Comparison of ENCODE assay signal across 8 cellular contexts in the genomic region with DNA sequence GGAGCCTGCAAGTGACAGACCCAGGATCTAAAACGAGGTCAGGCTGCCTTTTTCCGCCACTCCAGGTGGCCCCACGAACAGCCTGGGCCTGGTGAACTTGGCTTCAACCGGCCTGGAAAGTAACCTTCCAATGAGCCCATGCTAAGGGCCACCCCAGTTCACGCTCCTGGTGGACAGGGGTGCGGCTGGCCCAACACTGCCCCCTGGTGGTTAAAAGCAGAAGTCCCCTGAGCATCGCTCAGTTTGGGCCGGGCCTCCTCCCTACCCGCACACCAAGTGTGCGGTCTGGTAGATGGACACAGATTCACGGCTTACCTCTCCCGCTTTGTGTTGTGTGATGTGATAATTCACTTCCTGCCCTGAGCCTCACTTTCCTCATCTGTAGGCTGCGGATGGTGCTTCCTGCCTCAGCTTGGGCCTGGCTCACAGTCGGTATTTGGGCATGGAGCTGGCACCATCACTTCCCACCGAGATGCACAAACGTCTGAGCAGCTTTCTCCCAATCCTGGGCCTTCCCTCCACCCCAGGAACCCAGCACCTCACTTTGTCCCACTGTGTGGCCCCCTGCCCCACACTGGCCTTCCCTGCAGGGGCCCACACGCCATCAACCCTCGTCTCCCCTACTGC. TPM values are rescaled to one million over a fixed set of nuclear protein-coding genes. Genes with fewer than 3 reads are reported as not detected.
A peak's percentile ranks its signal among the peaks of the same experiment; 100 is the strongest.
DNase-seq lines count a peak whose midpoint lies in the region; ATAC-seq and TF ChIP-seq lines count a peak whose summit lies in the region.

No MANE protein-coding gene starts in this region.

- no peak overlapping the region for H3K4me3 ChIP-seq in Panc1 (ENCODE audit: low read depth in 2 of 2, low read length in 2 of 2)
- H3K4me3 ChIP-seq in fibroblast of the aortic adventitia (ENCODE audit: low read depth, low read length): no peak overlapping the region
- H3K4me3 ChIP-seq in neutrophil (ENCODE audit: low read depth in 1 of 2, low read length in 1 of 2): no peak overlapping the region

- no peaks in the 10 kb centered on the region for H3K4me1 ChIP-seq in Panc1 (ENCODE audit: control insufficient read depth, insufficient read depth, low read length)
- no peaks in the 10 kb centered on the region for H3K4me1 ChIP-seq in neutrophil (ENCODE audit: control insufficient read depth in 1 of 2, insufficient read depth in 1 of 2, low read depth in 1 of 2, low read length in 1 of 2)

- CTCF ChIA-PET in Panc1 (lab: Charles Lee): interaction anchor here (0.6 to 0.9 kb wide), 6 partner anchors 10 to 1459 kb away, joined by 3 to 10 read pairs (median 4); no protein-coding TSS in a partner anchor

- POLR2A ChIA-PET in Panc1 (lab: Charles Lee): no interaction called here

- intact Hi-C loops in Panc1 (cut with micrococcal nuclease; ENCODE audit: unreplicated experiment): loop anchor here (5.0 kb wide), 1 partner anchor 38 kb away; no protein-coding TSS in a partner anchor

- H3K36me3 ChIP-seq in Panc1 (ENCODE audit: control insufficient read depth, insufficient read depth, low read length) (no peaks in the 10 kb centered on the region), neutrophil (no peaks in the 10 kb centered on the region)

- in situ Hi-C loops in Panc1 (cut with HindIII; ENCODE audit: low pct_unique_long_range_greater_than_20kb, low sequenced_read_pairs): no loop called here

- H3K27ac ChIP-seq in C4-2B (no peak overlapping the region), Panc1 (ENCODE audit: low read length) (no peak overlapping the region), neutrophil (no peak overlapping the region)

- no peaks in the 10 kb centered on the region for H3K9me3 ChIP-seq in Panc1 (ENCODE audit: control insufficient read depth, insufficient read depth, low read depth, low read length)
- no peaks in the 10 kb centered on the region for H3K9me3 ChIP-seq in neutrophil

- ATAC-seq in Panc1 (peak; percentile 96), GM18873 (IDR thresholded peaks at IDR 0.05; ENCODE audit: low FRiP score, unreplicated experiment) (no peak)

- no TSS peak for BruUV-seq in Panc1 (replicated peaks; lab: Mats Ljungman, UMichigan)

- DNase-seq in GOT3 (lab: John Stamatoyannopoulos, UW): peak; percentile 35
- peak; percentile 25 for DNase-seq in Panc1 (ENCODE audit: low read depth, low spot score)
- peak; percentile 62 for DNase-seq in activated T-helper 1 cell treated with Interleukin-2 at 50 U/mL for 16 hours (ENCODE audit: low read depth)
- DNase-seq in fibroblast of the aortic adventitia (ENCODE audit: low read depth): peak; percentile 54
- peak; percentile 15 for DNase-seq in stromal cell of bone marrow (ENCODE audit: low read depth)

- H3K27me3 ChIP-seq in Panc1 (ENCODE audit: control insufficient read depth, insufficient read depth, low read length): no peaks in the 10 kb centered on the region
- no peaks in the 10 kb centered on the region for H3K27me3 ChIP-seq in neutrophil

- TF ChIP-seq CTCF in C4-2B (conservative IDR thresholded peaks at IDR 0.05) (peak; percentile 98), Panc1 (IDR thresholded peaks at IDR 0.05) (peak; percentile 93), fibroblast of the aortic adventitia (IDR thresholded peaks at IDR 0.05; ENCODE audit: insufficient read depth, low read length) (peak; percentile 94), neutrophil (IDR thresholded peaks at IDR 0.05) (peak; percentile 91)

RNA-seq across cellular contexts. Expression of a gene that starts 13.7 kb away (rescaled TPM):
- total RNA-seq in Panc1 (2021; ENCODE audit: unreplicated experiment) (not detected), fibroblast of the aortic adventitia (ENCODE audit: low replicate concordance) (not detected in 2 replicates)
- not detected for polyA plus RNA-seq in Panc1 (2012; ENCODE audit: insufficient read length)

RNA-seq across cellular contexts. Expression of a gene that starts 20.0 kb away (rescaled TPM):
- total RNA-seq in Panc1 (2021; ENCODE audit: unreplicated experiment) (2.4 TPM), fibroblast of the aortic adventitia (ENCODE audit: low replicate concordance) (not detected in 2 replicates)
- 4.5 TPM for polyA plus RNA-seq in Panc1 (2012; ENCODE audit: insufficient read length)

RNA-seq across cellular contexts. Expression of a gene that starts 59.9 kb away (rescaled TPM):
- total RNA-seq in Panc1 (2021; ENCODE audit: unreplicated experiment) (21.5 TPM), fibroblast of the aortic adventitia (ENCODE audit: low replicate concordance) (0.98 and 5.9 TPM in 2 replicates)
- polyA plus RNA-seq in Panc1 (2012; ENCODE audit: insufficient read length): 43.6 TPM
